In the genomic region with DNA sequence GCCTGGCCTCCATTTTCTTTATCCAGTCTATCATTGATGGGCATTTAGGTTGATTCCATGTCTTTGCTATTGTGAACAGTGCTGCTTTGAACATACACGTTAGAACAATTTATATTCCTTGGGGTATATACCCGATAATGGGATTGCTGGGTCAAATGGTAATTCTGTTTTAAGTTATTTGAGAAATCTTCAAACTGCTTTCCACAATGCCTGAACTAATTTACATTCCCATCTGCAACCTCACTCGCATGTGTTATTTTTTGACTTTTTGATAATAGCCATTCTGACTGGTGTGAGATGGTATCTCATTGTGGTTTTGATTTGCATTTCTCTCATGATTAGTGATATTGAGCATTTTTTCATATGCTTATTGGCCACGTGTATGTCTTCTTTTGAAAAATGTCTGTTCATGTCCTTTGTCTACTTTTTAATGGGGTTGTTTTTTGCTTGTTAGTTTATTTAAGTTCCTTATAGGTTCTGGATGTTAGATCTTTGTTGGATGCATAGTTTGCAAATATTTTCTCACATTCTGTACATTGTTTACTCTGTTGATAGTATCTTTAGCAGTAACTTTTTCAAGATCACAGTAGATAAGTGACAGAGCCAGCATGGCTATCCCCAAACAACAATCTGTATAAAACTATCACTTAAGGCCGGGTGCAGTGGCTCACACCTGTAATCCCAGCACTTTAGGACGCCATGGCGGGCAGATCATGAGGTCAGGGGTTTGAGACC, we compare ENCODE assay signal across 3 cellular contexts. TPM values are rescaled to one million over a fixed set of nuclear protein-coding genes. Genes with fewer than 3 reads are reported as not detected.
"Had no signal": no experiment of that assay in that cellular context is flagged by ENCODE, and none has a peak within 500 bp of the region (broad histone marks: within the 10 kb centered on the region; RNA-seq: fewer than 3 reads in every experiment).

No MANE protein-coding gene starts in this region.

RNA-seq across cellular contexts. Expression of a gene that starts 26.2 kb away (rescaled TPM):
- total RNA-seq: M059J, SJSA1 had no signal

RNA-seq across cellular contexts. Expression of a gene that starts 37.4 kb away (rescaled TPM):
- total RNA-seq: Right ventricle myocardium superior had no signal

RNA-seq across cellular contexts. Expression of a gene that starts 50.8 kb away (rescaled TPM):
- total RNA-seq: SJSA1 had no signal
